8 cellular contexts compared by ENCODE assay signal in genomic region chr6:158220786-158221442, GRCh38. TPM values are rescaled to one million over a fixed set of nuclear protein-coding genes. Genes with fewer than 3 reads are reported as not detected.
DNase-seq lines count a peak whose midpoint lies in the region; ATAC-seq, FAIRE-seq and TF ChIP-seq lines count a peak whose summit lies in the region.

No MANE protein-coding gene starts in this region.

- POLR2A ChIA-PET in GM12878 (lab: Charles Lee) = interaction anchor here (0.7 to 1.4 kb wide), 3 partner anchors 98 to 470 kb away, joined by 4 read pairs; no protein-coding TSS in a partner anchor

- H3K36me3 ChIP-seq in GM12878 (ENCODE audit: control insufficient read depth in 2 of 2, insufficient read depth in 2 of 2, low read length in 1 of 2) (no peaks in the 10 kb centered on the region), spleen (no peaks in the 10 kb centered on the region)

- peak; percentile 71 for FAIRE-seq in GM12878 (lab: Jason Lieb, UNC)

- no peak for TF ChIP-seq POLR2A in GM12878 (IDR thresholded peaks at IDR 0.05; ENCODE audit: low read depth, low read length)
- no peak for TF ChIP-seq POLR2A in spleen (IDR thresholded peaks at IDR 0.05)

- in situ Hi-C loops in GM12878 (cut with MboI) = loop anchor here (10.0 kb wide), 1 partner anchor 754 kb away; no protein-coding TSS in a partner anchor

- DNase-seq in NCI-H2107 (lab: John Stamatoyannopoulos, UW) (peak; percentile 54), UCSD-AML1 (lab: John Stamatoyannopoulos, UW; ENCODE audit: unreplicated experiment) (peak; percentile 82), GM12878 (ENCODE audit: low read depth, low spot score) (no peak), iPS DF 19.7 (ENCODE audit: low read depth, low spot score) (peak; percentile 28), spleen (peak; percentile 96)

- CTCF ChIA-PET in GM12878 (lab: Yijun Ruan, JAX) = interaction anchor here (0.6 to 3.9 kb wide), 66 partner anchors 10 to 752 kb away, joined by 3 to 68 read pairs (median 4); partner anchors contain the start of genes DYNLT1, SYTL3 and TMEM181

- TF ChIP-seq RAD21 in GM12878 (IDR thresholded peaks at IDR 0.05; ENCODE audit: insufficient read depth, low read depth, low read length) = peak; percentile 100

- no peak overlapping the region for H2AFZ ChIP-seq in GM12878 (ENCODE audit: control insufficient read depth, low read depth, low read length)

- no peaks in the 10 kb centered on the region for H4K20me1 ChIP-seq in GM12878 (ENCODE audit: control insufficient read depth, insufficient read depth)

- intact Hi-C loops in GM12878 (cut with micrococcal nuclease; ENCODE audit: unreplicated experiment) (loop anchor here (1.0 to 5.0 kb wide), 5 partner anchors 166 to 470 kb away; no protein-coding TSS in a partner anchor), spleen (cut with DNase I; ENCODE audit: low total_unique reads) (loop anchor here (5.0 to 10.0 kb wide), 5 partner anchors 164 to 754 kb away; no protein-coding TSS in a partner anchor)

- H3K27me3 ChIP-seq in GM12878 (replicated peaks in 1 of 2; ENCODE audit: control insufficient read depth in 2 of 2, insufficient read depth in 2 of 2, low read length in 1 of 2) = no peaks in the 10 kb centered on the region
- H3K27me3 ChIP-seq in spleen (replicated peaks in 1 of 7) = no peaks in the 10 kb centered on the region

- no peaks in the 10 kb centered on the region for H3K9me3 ChIP-seq in GM12878 (replicated peaks; ENCODE audit: control insufficient read depth, insufficient read depth, low read length)
- peaks cover 0 to 5% (median 0%) of the 10 kb centered on the region in 8 donors for H3K9me3 ChIP-seq in spleen

- SMC1A ChIA-PET in GM12878 (lab: Charles Lee; ENCODE audit: uncharacterized antibody, unreplicated experiment) = interaction anchor here (0.6 to 3.6 kb wide), 39 partner anchors 10 to 752 kb away, joined by 3 to 25 read pairs (median 4); partner anchors contain the start of gene SYTL3

- H3K9ac ChIP-seq in GM12878 (ENCODE audit: control insufficient read depth, insufficient read depth, low read length) = no peak overlapping the region

- RAD21 ChIA-PET in GM12878 (lab: Charles Lee; ENCODE audit: unreplicated experiment) = interaction anchor here (0.6 to 2.1 kb wide), 40 partner anchors 10 to 483 kb away, joined by 3 to 46 read pairs (median 3); partner anchors contain the start of gene DYNLT1

- no TSS peak for BruUV-seq in GM12878 (replicated peaks; lab: Mats Ljungman, UMichigan)

- H3K4me3 ChIP-seq in GM12878 = no peak overlapping the region
- no peak overlapping the region for H3K4me3 ChIP-seq in spleen

- H3K27ac ChIP-seq in GM12878 (ENCODE audit: control insufficient read depth, insufficient read depth) = no peak overlapping the region
- H3K27ac ChIP-seq in spleen = no peak overlapping the region

- no peaks in the 10 kb centered on the region for H3K4me1 ChIP-seq in GM12878 (ENCODE audit: control insufficient read depth, insufficient read depth, low read length)
- peaks cover 0 to 9% (median 0%) of the 10 kb centered on the region in 6 donors for H3K4me1 ChIP-seq in spleen

- no peak overlapping the region for H3K4me2 ChIP-seq in GM12878 (ENCODE audit: control insufficient read depth, insufficient read depth)

- TF ChIP-seq CTCF in GM12872 (IDR thresholded peaks at IDR 0.05; ENCODE audit: insufficient read depth, low read depth, low read length) = peak; percentile 91
- TF ChIP-seq CTCF in GM12878 (IDR thresholded peaks at IDR 0.05 in 2 of 3, conservative IDR thresholded peaks at IDR 0.05 in 1 of 3; ENCODE audit: control insufficient read depth in 2 of 3, extremely low read depth in 1 of 3, insufficient read depth in 1 of 3, low read depth in 3 of 3, low read length in 3 of 3) = peak; percentile 85 to 95 (median 93); a peak in 5 of 6 replicates
- peak; percentile 79 to 97 (median 91) for TF ChIP-seq CTCF in spleen (IDR thresholded peaks at IDR 0.05 in 8 of 11, conservative IDR thresholded peaks at IDR 0.05 in 3 of 11)

- H3K79me2 ChIP-seq in GM12878 (ENCODE audit: control insufficient read depth, insufficient read depth, low read length) = no peaks in the 10 kb centered on the region

- no peak for TF ChIP-seq EP300 in GM12878 (IDR thresholded peaks at IDR 0.05; ENCODE audit: borderline replicate concordance in 1 of 2, control insufficient read depth in 1 of 2, low read depth in 2 of 2, low read length in 2 of 2)

- WGBS in GM12878 (ENCODE audit: insufficient coverage, insufficient replicate concordance, low lambda C conversion rate, missing lambda C conversion rate) = 8% methylated on average over 10 of the region's 10 CpGs
- 7 to 12% (median 12%) methylated on average over 10 of the region's 10 CpGs for WGBS in spleen, 5 donors

- ATAC-seq in HG02763 (IDR thresholded peaks at IDR 0.05; ENCODE audit: unreplicated experiment) (peak; percentile 82), GM12878 (peak; percentile 100), HG02970 (IDR thresholded peaks at IDR 0.05; ENCODE audit: low FRiP score, unreplicated experiment) (no peak)

TF ChIP-seq in GM12878, 131 proteins besides CTCF, POLR2A, EP300 and RAD21 (continues in another document):
- no peak for TF ChIP-seq MXI1 (IDR thresholded peaks at IDR 0.05; ENCODE audit: low read depth, low read length)
- TF ChIP-seq CEBPB (IDR thresholded peaks at IDR 0.05; ENCODE audit: borderline replicate concordance in 1 of 2, low read depth in 2 of 2, low read length in 2 of 2) = no peak
- TF ChIP-seq FOXK2 (IDR thresholded peaks at IDR 0.05) = no peak
- 0 out of 4 replicates have a peak, but pooled peaks of 1 of the 2 experiments have one; percentile 28 for TF ChIP-seq BHLHE40 (IDR thresholded peaks at IDR 0.05; ENCODE audit: borderline replicate concordance in 1 of 2, low read depth in 2 of 2, low read length in 1 of 2)
- no peak for TF ChIP-seq HDAC2 (IDR thresholded peaks at IDR 0.05)
- no peak for TF ChIP-seq ZBED1 (IDR thresholded peaks at IDR 0.05; ENCODE audit: borderline replicate concordance)
- TF ChIP-seq POLR2AphosphoS2 (IDR thresholded peaks at IDR 0.05; ENCODE audit: low read depth, low read length) = no peak
- TF ChIP-seq KDM1A (IDR thresholded peaks at IDR 0.05; ENCODE audit: borderline replicate concordance) = no peak
- peak; percentile 95 for TF ChIP-seq SMC3 (IDR thresholded peaks at IDR 0.05; ENCODE audit: borderline replicate concordance, low read length)
- no peak for TF ChIP-seq SREBF1 (IDR thresholded peaks at IDR 0.05; ENCODE audit: low read length)
- TF ChIP-seq SP1 (IDR thresholded peaks at IDR 0.05; ENCODE audit: low read depth, low read length) = no peak
- TF ChIP-seq DPF2 (IDR thresholded peaks at IDR 0.05) = no peak
- TF ChIP-seq ZNF384 (IDR thresholded peaks at IDR 0.05; ENCODE audit: borderline replicate concordance, low read depth, low read length) = peak; percentile 59; the same call in 1 of the 2 replicates
- TF ChIP-seq JUNB (IDR thresholded peaks at IDR 0.05) = no peak
- no peak for TF ChIP-seq HDGF (IDR thresholded peaks at IDR 0.05)
- no peak for TF ChIP-seq KLF5 (IDR thresholded peaks at IDR 0.05; ENCODE audit: partially characterized antibody)
- TF ChIP-seq SUZ12 (IDR thresholded peaks at IDR 0.05; ENCODE audit: unreplicated experiment) = no peak
- TF ChIP-seq TARDBP (IDR thresholded peaks at IDR 0.05; ENCODE audit: borderline replicate concordance) = no peak
- no peak for TF ChIP-seq TCF7 (IDR thresholded peaks at IDR 0.05; ENCODE audit: borderline replicate concordance)
- no peak for TF ChIP-seq TCF3 (IDR thresholded peaks at IDR 0.05; ENCODE audit: borderline replicate concordance, insufficient read depth, low read depth, low read length)
- no peak for TF ChIP-seq EED (IDR thresholded peaks at IDR 0.05; ENCODE audit: low read depth)

RNA-seq across cellular contexts. Expression of gene GTF2H5, which starts 52.8 kb away (rescaled TPM):
- 2.8 TPM in 2 replicates for total RNA-seq in GM12878 (2013; cell fraction: nucleolus; rRNA removed)
- 2.9 and 4.5 TPM in 2 replicates for total RNA-seq in GM12878 (2014; rRNA removed)
- 12.5 and 13.0 TPM in 2 replicates for total RNA-seq in GM12878 (2014; rRNA removed; fragmentation: Illumina TruSeq; extraction: Trizol)
- total RNA-seq in GM12878 (2021) = 14.3 and 15.4 TPM in 2 replicates
- 2.7 TPM for polyA plus RNA-seq in GM12878 (2011; ENCODE audit: low read depth)
- polyA plus RNA-seq in GM12878 (2011; rRNA removed) = 14.6 and 29.1 TPM in 2 replicates
- polyA plus RNA-seq in GM12878 (2011; cell fraction: cytosol; rRNA removed) = 3.2 and 4.5 TPM in 2 replicates
- 2.4 and 2.8 TPM in 2 replicates for polyA plus RNA-seq in GM12878 (2011; cell fraction: nucleus; rRNA removed)
- polyA plus RNA-seq in GM12878 (2012) = 10.3 and 12.4 TPM in 2 replicates
- polyA plus RNA-seq in GM12878 (2014; fragmentation: Illumina TruSeq; extraction: Trizol) = 9.4 and 10.9 TPM in 2 replicates
- 10 to 100 TPM; 38.0 to 41.9 TPM for polyA plus RNA-seq in GM12878 (2014; fragmentation: Nextera tagmentation; extraction: Ambion mirVana)
- 5.6 and 6.3 TPM in 2 replicates for polyA plus RNA-seq in GM12878 (2014; rRNA removed)
- 10 to 100 TPM; 40.0 to 44.3 TPM for polyA plus RNA-seq in GM12878 (2016; fragmentation: Nextera tagmentation; extraction: Ambion mirVana)
- 1.9 and 2.2 TPM in 2 replicates for polyA minus RNA-seq in GM12878 (2011; rRNA and poly(A)+ RNA removed)
- 0.52 and 1.1 TPM in 2 replicates for polyA minus RNA-seq in GM12878 (2011; cell fraction: cytosol; rRNA and poly(A)+ RNA removed)
- 0.48 and 0.57 TPM in 2 replicates for polyA minus RNA-seq in GM12878 (2011; cell fraction: nucleus; rRNA and poly(A)+ RNA removed)
- total RNA-seq in spleen = 10 to 100 TPM in 4 of 7 donors, 1 to 10 TPM in 3; 1.9 to 17.3 (median 10.3) TPM
- 10 to 100 TPM in 1 of 3 donors, 1 to 10 TPM in 2; 5.7 to 12.0 (median 8.6) TPM for polyA plus RNA-seq in spleen

RNA-seq across cellular contexts. Expression of gene SERAC1, which starts 52.9 kb away (rescaled TPM):
- 8.0 and 8.3 TPM in 2 replicates for total RNA-seq in GM12878 (2013; cell fraction: nucleolus; rRNA removed)
- 2.6 and 3.1 TPM in 2 replicates for total RNA-seq in GM12878 (2014; rRNA removed)
- 2.0 and 2.2 TPM in 2 replicates for total RNA-seq in GM12878 (2014; rRNA removed; fragmentation: Illumina TruSeq; extraction: Trizol)
- total RNA-seq in GM12878 (2021) = 1.6 and 1.7 TPM in 2 replicates
- 0.54 TPM for polyA plus RNA-seq in GM12878 (2011; ENCODE audit: low read depth)
- polyA plus RNA-seq in GM12878 (2011; rRNA removed) = 2.9 and 4.1 TPM in 2 replicates
- polyA plus RNA-seq in GM12878 (2011; cell fraction: cytosol; rRNA removed) = 1.3 and 1.5 TPM in 2 replicates
- 2.5 and 2.8 TPM in 2 replicates for polyA plus RNA-seq in GM12878 (2011; cell fraction: nucleus; rRNA removed)
- polyA plus RNA-seq in GM12878 (2012) = 0.62 and 0.98 TPM in 2 replicates
- polyA plus RNA-seq in GM12878 (2014; fragmentation: Illumina TruSeq; extraction: Trizol) = 1.8 and 1.9 TPM in 2 replicates
- polyA plus RNA-seq in GM12878 (2014; fragmentation: Nextera tagmentation; extraction: Ambion mirVana) = under 1 TPM; 0.76 to 0.88 TPM
- polyA plus RNA-seq in GM12878 (2014; rRNA removed) = 1.4 and 2.2 TPM in 2 replicates
- 1 to 10 TPM; 2.7 TPM for polyA plus RNA-seq in GM12878 (2016; fragmentation: Nextera tagmentation; extraction: Ambion mirVana)
- 1.8 and 2.9 TPM in 2 replicates for polyA minus RNA-seq in GM12878 (2011; rRNA and poly(A)+ RNA removed)
- polyA minus RNA-seq in GM12878 (2011; cell fraction: cytosol; rRNA and poly(A)+ RNA removed) = 0.94 and 1.4 TPM in 2 replicates
- 2.1 and 3.2 TPM in 2 replicates for polyA minus RNA-seq in GM12878 (2011; cell fraction: nucleus; rRNA and poly(A)+ RNA removed)
- total RNA-seq in spleen = 10 to 100 TPM in 2 of 7 donors, 1 to 10 TPM in 5; 3.8 to 12.3 (median 6.9) TPM
- 1 to 10 TPM; 1.6 to 2.2 (median 1.8) TPM for polyA plus RNA-seq in spleen
